ENCODE assay signal across 27 cellular contexts in genomic region chr2:101728865-101729264, GRCh38. TPM values are rescaled to one million over a fixed set of nuclear protein-coding genes. Genes with fewer than 3 reads are reported as not detected.
DNase-seq lines count a peak whose midpoint lies in the region; ATAC-seq and TF ChIP-seq lines count a peak whose summit lies in the region.
"Had no signal": no experiment of that assay in that cellular context is flagged by ENCODE, and none has a peak within 500 bp of the region (broad histone marks: within the 10 kb centered on the region; RNA-seq: fewer than 3 reads in every experiment).

No MANE protein-coding gene starts in this region.

- H3K4me3 ChIP-seq in CD4-positive, CD25-positive, alpha-beta regulatory T cell (ENCODE audit: low read depth, low read length), result no peak overlapping the region
- H3K4me3 ChIP-seq in CD8-positive, alpha-beta memory T cell (ENCODE audit: low read length), result no peak overlapping the region
- H3K4me3 ChIP-seq: GM23338, lung, ovary, PC-9, right atrium auricular region, uterus had no signal

- H3K36me3 ChIP-seq in CD4-positive, CD25-positive, alpha-beta regulatory T cell (ENCODE audit: control insufficient read depth, insufficient read depth, low read length), result no peaks in the 10 kb centered on the region
- H3K36me3 ChIP-seq in CD8-positive, alpha-beta memory T cell (ENCODE audit: insufficient read depth, low read length), result no peaks in the 10 kb centered on the region
- H3K36me3 ChIP-seq: ovary, right atrium auricular region, uterus had no signal

- peak overlapping the region; percentile 85 for H3K27ac Mint-ChIP-seq in activated CD4-positive, alpha-beta T cell treated with anti-CD3 and anti-CD28 coated beads, Interleukin-2, amount 10 ng/mL, durations not matched to agents 7 days and 5 days
- peak overlapping the region in 1 of 3 donors; percentile 88 for H3K27ac Mint-ChIP-seq in CD4-positive, CD25-positive, alpha-beta regulatory T cell
- H3K27ac Mint-ChIP-seq in activated T-helper 1 cell treated with anti-CD3 and anti-CD28 coated beads, Interleukin-12 subunit alpha, Interleukin-12 subunit beta, Interleukin-2, Interleukin-4 antibody, amounts not matched to agents 30 ng/mL and 10 ng/mL and 1 ng/mL, durations not matched to agents 14 hours and 24 hours and 36 hours, result peak overlapping the region; percentile 62
- peak overlapping the region in 2 of 3 experiments; percentile 11 to 16 for H3K27ac Mint-ChIP-seq in nephron
- H3K27ac Mint-ChIP-seq in CD8-positive, alpha-beta memory T cell, result peak overlapping the region in 3 of 8 donors; percentile 13 to 60 (median 44)
- H3K27ac Mint-ChIP-seq: GM23338 had no signal

- H3K4me1 Mint-ChIP-seq in activated CD4-positive, alpha-beta T cell treated with anti-CD3 and anti-CD28 coated beads, Interleukin-2, amount 10 ng/mL, durations not matched to agents 7 days and 5 days, result peaks cover 83% of the 10 kb centered on the region
- peaks cover 43 to 93% (median 73%) of the 10 kb centered on the region in 4 donors for H3K4me1 Mint-ChIP-seq in CD4-positive, CD25-positive, alpha-beta regulatory T cell
- peaks cover 85% of the 10 kb centered on the region for H3K4me1 Mint-ChIP-seq in activated T-helper 1 cell treated with anti-CD3 and anti-CD28 coated beads, Interleukin-12 subunit alpha, Interleukin-12 subunit beta, Interleukin-2, Interleukin-4 antibody, amounts not matched to agents 30 ng/mL and 10 ng/mL and 1 ng/mL, durations not matched to agents 14 hours and 24 hours and 36 hours (ENCODE audit: low read depth)
- H3K4me1 Mint-ChIP-seq in nephron, result peaks cover 48% of the 10 kb centered on the region
- H3K4me1 Mint-ChIP-seq in CD8-positive, alpha-beta memory T cell, result peaks cover 66 to 91% (median 87%) of the 10 kb centered on the region in 3 donors

- H3K4me1 ChIP-seq in CD4-positive, CD25-positive, alpha-beta regulatory T cell (ENCODE audit: control insufficient read depth, insufficient read depth, low read length, poor library complexity, severe bottlenecking), result peaks cover 81% of the 10 kb centered on the region
- peaks cover 85% of the 10 kb centered on the region for H3K4me1 ChIP-seq in CD8-positive, alpha-beta memory T cell (ENCODE audit: insufficient read depth, low read length)
- H3K4me1 ChIP-seq: uterus had no signal

- H3K27ac ChIP-seq in CD4-positive, CD25-positive, alpha-beta regulatory T cell (ENCODE audit: insufficient read depth, low read length, poor library complexity, severe bottlenecking), result peak overlapping the region; percentile 42
- no peak overlapping the region for H3K27ac ChIP-seq in CD8-positive, alpha-beta memory T cell (ENCODE audit: low read depth, low read length)
- H3K27ac ChIP-seq: HL-60, ovary, PC-9, right atrium auricular region, uterus had no signal

- no peaks in the 10 kb centered on the region for H3K27me3 ChIP-seq in CD4-positive, CD25-positive, alpha-beta regulatory T cell (ENCODE audit: control insufficient read depth, insufficient read depth, low read length)
- H3K27me3 ChIP-seq in CD8-positive, alpha-beta memory T cell (ENCODE audit: insufficient read depth, low read length, poor library complexity, severe bottlenecking), result no peaks in the 10 kb centered on the region
- H3K27me3 ChIP-seq: ovary, right atrium auricular region, uterus had no signal

- no peaks in the 10 kb centered on the region for H3K27me3 Mint-ChIP-seq in activated CD4-positive, alpha-beta T cell treated with anti-CD3 and anti-CD28 coated beads, Interleukin-2, amount 10 ng/mL, durations not matched to agents 7 days and 5 days
- no peaks in the 10 kb centered on the region for H3K27me3 Mint-ChIP-seq in CD4-positive, CD25-positive, alpha-beta regulatory T cell
- H3K27me3 Mint-ChIP-seq in activated T-helper 1 cell treated with anti-CD3 and anti-CD28 coated beads, Interleukin-12 subunit alpha, Interleukin-12 subunit beta, Interleukin-2, Interleukin-4 antibody, amounts not matched to agents 30 ng/mL and 10 ng/mL and 1 ng/mL, durations not matched to agents 14 hours and 24 hours and 36 hours (ENCODE audit: insufficient read depth), result no peaks in the 10 kb centered on the region
- no peaks in the 10 kb centered on the region for H3K27me3 Mint-ChIP-seq in nephron (ENCODE audit: low read depth)
- no peaks in the 10 kb centered on the region for H3K27me3 Mint-ChIP-seq in CD8-positive, alpha-beta memory T cell
- H3K27me3 Mint-ChIP-seq: activated CD4-positive, alpha-beta memory T cell treated with anti-CD3 and anti-CD28 coated beads, Interleukin-2, amount 10 ng/mL, durations not matched to agents 7 days and 5 days had no signal

- no peak for ATAC-seq in CD4-positive, CD25-positive, alpha-beta regulatory T cell (ENCODE audit: low read depth in 2 of 2)
- ATAC-seq in HG03342 (IDR thresholded peaks at IDR 0.05; ENCODE audit: unreplicated experiment), result no peak
- no peak for ATAC-seq in GM18909 (IDR thresholded peaks at IDR 0.05; ENCODE audit: poor library complexity, unreplicated experiment)
- ATAC-seq: GM23338 had no signal

- DNase-seq in activated CD4-positive, alpha-beta T cell treated with anti-CD3 and anti-CD28 coated beads, Interleukin-2, amount 10 ng/mL, durations not matched to agents 7 days and 5 days, result no peak
- no peak for DNase-seq in activated CD4-positive, alpha-beta T cell treated with anti-CD3 and anti-CD28 coated beads, Interleukin-2, amount 50 U/mL, for 4 hours
- no peak for DNase-seq in CD4-positive, CD25-positive, alpha-beta regulatory T cell
- no peak for DNase-seq in activated T-helper 1 cell treated with anti-CD3 and anti-CD28 coated beads, Interleukin-12 subunit alpha, Interleukin-12 subunit beta, Interleukin-2, Interleukin-4 antibody, amounts not matched to agents 30 ng/mL and 10 ng/mL and 1 ng/mL, durations not matched to agents 14 hours and 24 hours and 36 hours (ENCODE audit: low spot score)
- DNase-seq in CD8-positive, alpha-beta memory T cell, result no peak
- DNase-seq: activated CD4-positive, alpha-beta memory T cell treated with anti-CD3 and anti-CD28 coated beads, Interleukin-2, amount 10 ng/mL, durations not matched to agents 7 days and 5 days; central memory CD4-positive, alpha-beta T cell; DMS79; erythroblast; foreskin melanocyte; kidney; MM.1S; NCI-H1694; NCI-H748 treated with DMSO at 0.1 percent for 48 hours; ovary; PC-9; SHP77 treated with DMSO at 0.1 percent for 48 hours; stimulated activated CD4-positive, alpha-beta T cell treated with anti-CD3 and anti-CD28 coated beads, Interleukin-12 subunit alpha, Interleukin-12 subunit beta, amount 100 ng/mL, for 4 hours; substantia nigra; uterus had no signal

- POLR2A ChIA-PET in activated CD4-positive, alpha-beta T cell treated with anti-CD3 and anti-CD28 coated beads, Interleukin-2, amount 10 ng/mL, durations not matched to agents 7 days and 5 days (lab: Charles Lee), result interaction anchor here (0.7 kb wide), 1 partner anchor 25 kb away, joined by 4 read pairs; no protein-coding TSS in a partner anchor
- POLR2A ChIA-PET in CD8-positive, alpha-beta memory T cell (lab: Charles Lee), result interaction anchor here (0.8 kb wide), 1 partner anchor 30 kb away, joined by 3 read pairs; no protein-coding TSS in a partner anchor

- H3K36me3 Mint-ChIP-seq in activated CD4-positive, alpha-beta T cell treated with anti-CD3 and anti-CD28 coated beads, Interleukin-2, amount 10 ng/mL, durations not matched to agents 7 days and 5 days (ENCODE audit: low read depth), result peaks cover 27% of the 10 kb centered on the region
- H3K36me3 Mint-ChIP-seq in CD4-positive, CD25-positive, alpha-beta regulatory T cell, result peaks cover 7% of the 10 kb centered on the region
- H3K36me3 Mint-ChIP-seq in activated T-helper 1 cell treated with anti-CD3 and anti-CD28 coated beads, Interleukin-12 subunit alpha, Interleukin-12 subunit beta, Interleukin-2, Interleukin-4 antibody, amounts not matched to agents 30 ng/mL and 10 ng/mL and 1 ng/mL, durations not matched to agents 14 hours and 24 hours and 36 hours (ENCODE audit: low read depth), result peaks cover 1% of the 10 kb centered on the region
- peaks cover 7% of the 10 kb centered on the region for H3K36me3 Mint-ChIP-seq in nephron (ENCODE audit: low read depth)
- peaks cover 0 to 8% (median 0%) of the 10 kb centered on the region in 3 donors for H3K36me3 Mint-ChIP-seq in CD8-positive, alpha-beta memory T cell

- CTCF ChIA-PET in activated CD4-positive, alpha-beta T cell treated with anti-CD3 and anti-CD28 coated beads, Interleukin-2, amount 10 ng/mL, durations not matched to agents 7 days and 5 days (lab: Charles Lee), result interaction anchor here (0.8 to 2.2 kb wide), 4 partner anchors 8 to 38 kb away, joined by 3 to 10 read pairs (median 4); no protein-coding TSS in a partner anchor
- CTCF ChIA-PET in CD8-positive, alpha-beta memory T cell (lab: Charles Lee), result no interaction called here

- no peak for TF ChIP-seq CTCF in nephron (IDR thresholded peaks at IDR 0.05; ENCODE audit: unreplicated experiment in 3 of 3)

- peaks cover 2% of the 10 kb centered on the region for H3K9me3 Mint-ChIP-seq in activated CD4-positive, alpha-beta T cell treated with anti-CD3 and anti-CD28 coated beads, Interleukin-2, amount 10 ng/mL, durations not matched to agents 7 days and 5 days
- H3K9me3 Mint-ChIP-seq in CD4-positive, CD25-positive, alpha-beta regulatory T cell, result no peaks in the 10 kb centered on the region
- no peaks in the 10 kb centered on the region for H3K9me3 Mint-ChIP-seq in activated T-helper 1 cell treated with anti-CD3 and anti-CD28 coated beads, Interleukin-12 subunit alpha, Interleukin-12 subunit beta, Interleukin-2, Interleukin-4 antibody, amounts not matched to agents 30 ng/mL and 10 ng/mL and 1 ng/mL, durations not matched to agents 14 hours and 24 hours and 36 hours
- H3K9me3 Mint-ChIP-seq in nephron, result no peaks in the 10 kb centered on the region
- no peaks in the 10 kb centered on the region for H3K9me3 Mint-ChIP-seq in CD8-positive, alpha-beta memory T cell
- H3K9me3 Mint-ChIP-seq: GM23338 had no signal

- no peaks in the 10 kb centered on the region for H3K9me3 ChIP-seq in CD4-positive, CD25-positive, alpha-beta regulatory T cell (ENCODE audit: control insufficient read depth in 2 of 2, low read length in 2 of 2)
- H3K9me3 ChIP-seq in CD8-positive, alpha-beta memory T cell (ENCODE audit: low read length), result no peaks in the 10 kb centered on the region
- H3K9me3 ChIP-seq: ovary, right atrium auricular region, uterus had no signal

- intact Hi-C loops in activated T-helper 1 cell treated with anti-CD3 and anti-CD28 coated beads, Interleukin-12 subunit alpha, Interleukin-12 subunit beta, Interleukin-2, Interleukin-4 antibody, amounts not matched to agents 30 ng/mL and 10 ng/mL and 1 ng/mL, durations not matched to agents 14 hours and 24 hours and 36 hours (cut with micrococcal nuclease), result loop anchor here (1.0 kb wide), 1 partner anchor 10 kb away; no protein-coding TSS in a partner anchor

- no peak overlapping the region for H3K4me3 Mint-ChIP-seq in activated CD4-positive, alpha-beta T cell treated with anti-CD3 and anti-CD28 coated beads, Interleukin-2, amount 10 ng/mL, durations not matched to agents 7 days and 5 days
- peak overlapping the region in 3 of 4 donors; percentile 32 to 75 (median 47) for H3K4me3 Mint-ChIP-seq in CD4-positive, CD25-positive, alpha-beta regulatory T cell
- H3K4me3 Mint-ChIP-seq in activated T-helper 1 cell treated with anti-CD3 and anti-CD28 coated beads, Interleukin-12 subunit alpha, Interleukin-12 subunit beta, Interleukin-2, Interleukin-4 antibody, amounts not matched to agents 30 ng/mL and 10 ng/mL and 1 ng/mL, durations not matched to agents 14 hours and 24 hours and 36 hours, result no peak overlapping the region
- no peak overlapping the region for H3K4me3 Mint-ChIP-seq in nephron
- peak overlapping the region in 3 of 7 donors; percentile 2 to 45 (median 12) for H3K4me3 Mint-ChIP-seq in CD8-positive, alpha-beta memory T cell
- H3K4me3 Mint-ChIP-seq: activated CD4-positive, alpha-beta memory T cell treated with anti-CD3 and anti-CD28 coated beads, Interleukin-2, amount 10 ng/mL, durations not matched to agents 7 days and 5 days; GM23338 had no signal

RNA-seq across cellular contexts. Expression of gene MAP4K4, which starts 31.4 kb away (rescaled TPM):
- total RNA-seq in activated CD4-positive, alpha-beta T cell treated with anti-CD3 and anti-CD28 coated beads, Interleukin-2, amount 10 ng/mL, durations not matched to agents 7 days and 5 days, result 100 to 1,000 TPM; 129 to 142 TPM
- total RNA-seq in CD4-positive, CD25-positive, alpha-beta regulatory T cell, result 179 TPM
- polyA plus RNA-seq in CD4-positive, CD25-positive, alpha-beta regulatory T cell, result 10 to 100 TPM in 2 of 4 donors, 1 to 10 TPM in 2; 6.7 to 22.3 (median 11.4) TPM
- 54.3 and 54.5 TPM in 2 replicates for total RNA-seq in activated T-helper 1 cell treated with anti-CD3 and anti-CD28 coated beads, Interleukin-12 subunit alpha, Interleukin-12 subunit beta, Interleukin-2, Interleukin-4 antibody, amounts not matched to agents 30 ng/mL and 10 ng/mL and 1 ng/mL, durations not matched to agents 14 hours and 24 hours and 36 hours
- 10 to 100 TPM; 30.8 to 36.0 TPM for total RNA-seq in CD8-positive, alpha-beta memory T cell
- polyA plus RNA-seq in CD8-positive, alpha-beta memory T cell, result 13.5 TPM

Comparison
In these comparisons a context has a peak if more than half of its experiments do, and no peak if none do; other contexts are left out.
1. H3K4me3 Mint-ChIP-seq: peak in CD4-positive, CD25-positive, alpha-beta regulatory T cell (3 of 4); none in activated CD4-positive, alpha-beta T cell treated with anti-CD3 and anti-CD28 coated beads, Interleukin-2, amount 10 ng/mL, durations not matched to agents 7 days and 5 days (single experiment), activated T-helper 1 cell treated with anti-CD3 and anti-CD28 coated beads, Interleukin-12 subunit alpha, Interleukin-12 subunit beta, Interleukin-2, Interleukin-4 antibody, amounts not matched to agents 30 ng/mL and 10 ng/mL and 1 ng/mL, durations not matched to agents 14 hours and 24 hours and 36 hours (single experiment) and nephron (0 of 3).